11 cellular contexts compared by ENCODE assay signal in the genomic region with DNA sequence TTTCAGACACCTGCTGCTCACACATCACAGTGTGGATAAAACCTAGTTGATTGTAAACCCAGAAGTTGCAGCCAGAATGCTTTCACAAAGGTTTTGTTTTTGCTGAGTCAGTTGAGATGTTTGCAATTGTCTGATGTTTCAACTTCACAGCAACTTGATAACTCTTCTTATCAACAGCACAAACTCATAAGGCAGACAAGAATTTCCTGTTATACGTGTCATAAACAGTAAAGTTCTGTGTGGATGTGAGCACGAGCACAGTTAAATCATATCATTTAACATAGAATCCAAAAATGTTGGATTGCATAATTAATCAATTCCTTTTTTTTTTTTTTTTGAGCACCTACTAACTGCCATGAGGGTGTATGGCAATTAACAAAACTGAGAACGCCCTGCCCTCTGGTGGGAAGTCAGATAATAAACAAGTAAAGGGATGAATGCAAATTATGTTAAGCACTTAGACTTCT.
DNase-seq lines count a peak whose midpoint lies in the region; ATAC-seq and TF ChIP-seq lines count a peak whose summit lies in the region.
"Had no signal": no experiment of that assay in that cellular context is flagged by ENCODE, and none has a peak within 500 bp of the region (broad histone marks: within the 10 kb centered on the region; RNA-seq: fewer than 3 reads in every experiment).

No MANE protein-coding gene starts in this region.

- H2AFZ ChIP-seq in osteoblast (ENCODE audit: low read length) (no peak overlapping the region), Karpas-422 (ENCODE audit: low read length) (no peak overlapping the region)

- peaks cover 2% of the 10 kb centered on the region for H3K9me3 Mint-ChIP-seq in chondrocyte (ENCODE audit: low read depth)
- H3K9me3 Mint-ChIP-seq: dendritic cell treated with granulocyte-macrophage colony-stimulating factor and Interleukin-4, amounts not matched to agents 40 ng/mL and 50 ng/mL, for 4 days had no signal

- H3K36me3 Mint-ChIP-seq in chondrocyte (ENCODE audit: low read depth): no peaks in the 10 kb centered on the region
- H3K36me3 Mint-ChIP-seq: T-cell had no signal

- peaks cover 13% of the 10 kb centered on the region for H3K4me1 Mint-ChIP-seq in chondrocyte (ENCODE audit: low read depth)
- H3K4me1 Mint-ChIP-seq: T-cell had no signal

- H3K27me3 ChIP-seq in osteoblast (ENCODE audit: insufficient read depth, low read length): no peaks in the 10 kb centered on the region
- H3K27me3 ChIP-seq in Karpas-422 (ENCODE audit: low read length): no peaks in the 10 kb centered on the region

- no peak for ATAC-seq in HG02588 (IDR thresholded peaks at IDR 0.05; ENCODE audit: unreplicated experiment)
- ATAC-seq: T-cell had no signal

- TF ChIP-seq CTCF in chondrocyte (IDR thresholded peaks at IDR 0.05) (peak; percentile 84), osteoblast (IDR thresholded peaks at IDR 0.05; ENCODE audit: extremely low read depth, low read depth, low read length) (peak; percentile 43)

- H3K4me2 ChIP-seq in osteoblast (ENCODE audit: insufficient read depth, low read length) (no peak overlapping the region), Karpas-422 (ENCODE audit: low read depth, low read length, poor library complexity, severe bottlenecking) (no peak overlapping the region)

- no peaks in the 10 kb centered on the region for H3K27me3 Mint-ChIP-seq in chondrocyte (ENCODE audit: low read depth)
- H3K27me3 Mint-ChIP-seq: dendritic cell treated with granulocyte-macrophage colony-stimulating factor and Interleukin-4, amounts not matched to agents 40 ng/mL and 50 ng/mL, for 4 days had no signal

- H3K4me3 ChIP-seq in osteoblast (ENCODE audit: insufficient read depth, low read length): no peak overlapping the region
- no peak overlapping the region for H3K4me3 ChIP-seq in Karpas-422 (ENCODE audit: low read length)
- H3K4me3 ChIP-seq: prostate gland had no signal

- no peaks in the 10 kb centered on the region; the same call in 1 of the 2 replicates for H3K9me2 ChIP-seq in Karpas-422 (replicated peaks; ENCODE audit: insufficient read depth, low read length)

- no peak overlapping the region for H3K27ac ChIP-seq in osteoblast (ENCODE audit: low read depth, low read length)
- H3K27ac ChIP-seq in Karpas-422 (ENCODE audit: low read length): no peak overlapping the region
- H3K27ac ChIP-seq: prostate gland had no signal

- H3K79me2 ChIP-seq in osteoblast (ENCODE audit: insufficient read depth, low read length) (no peaks in the 10 kb centered on the region), Karpas-422 (ENCODE audit: low read length) (no peaks in the 10 kb centered on the region)

- H3K4me3 Mint-ChIP-seq in chondrocyte (ENCODE audit: unreplicated experiment): no peak overlapping the region
- H3K4me3 Mint-ChIP-seq: dendritic cell treated with granulocyte-macrophage colony-stimulating factor and Interleukin-4, amounts not matched to agents 40 ng/mL and 50 ng/mL, for 4 days; T-cell had no signal

- no peak overlapping the region for H3K9ac ChIP-seq in Karpas-422 (ENCODE audit: low read length)

- H3K4me1 ChIP-seq in osteoblast (ENCODE audit: insufficient read depth, low read length) (no peaks in the 10 kb centered on the region), Karpas-422 (ENCODE audit: low read length) (no peaks in the 10 kb centered on the region)
- H3K4me1 ChIP-seq: prostate gland had no signal

- DNase-seq in NCI-H524 (lab: John Stamatoyannopoulos, UW): peak; percentile 10 to 24
- no peak for DNase-seq in NCI-H524 treated with DMSO at 0.1 percent for 48 hours (lab: John Stamatoyannopoulos, UW)
- peak; percentile 68 for DNase-seq in NCI-H226
- DNase-seq in chondrocyte (ENCODE audit: low spot score): no peak
- no peak for DNase-seq in osteoblast (ENCODE audit: insufficient read length, low spot score, missing footprints)
- DNase-seq in Karpas-422: no peak
- no peak for DNase-seq in activated CD4-positive, alpha-beta T cell treated with anti-CD3 and anti-CD28 coated beads for 1 hour

- H4K20me1 ChIP-seq in osteoblast (ENCODE audit: insufficient read depth, low read length) (no peaks in the 10 kb centered on the region), Karpas-422 (ENCODE audit: insufficient read depth, low read depth, low read length) (no peaks in the 10 kb centered on the region)

- H3K9me3 ChIP-seq in osteoblast (ENCODE audit: low read depth, low read length): no peaks in the 10 kb centered on the region
- H3K9me3 ChIP-seq in Karpas-422 (ENCODE audit: low read length): peaks cover 14% of the 10 kb centered on the region; the same call in 1 of the 2 replicates
- H3K9me3 ChIP-seq: prostate gland had no signal

- H3K36me3 ChIP-seq in osteoblast (ENCODE audit: insufficient read depth, low read length) (no peaks in the 10 kb centered on the region), Karpas-422 (ENCODE audit: insufficient read depth, low read length) (no peaks in the 10 kb centered on the region)
- H3K36me3 ChIP-seq: prostate gland had no signal

- H3K27ac Mint-ChIP-seq in chondrocyte (ENCODE audit: unreplicated experiment): no peak overlapping the region
- H3K27ac Mint-ChIP-seq: dendritic cell treated with granulocyte-macrophage colony-stimulating factor and Interleukin-4, amounts not matched to agents 40 ng/mL and 50 ng/mL, for 4 days; T-cell had no signal

Comparison
In these comparisons a context has a peak if more than half of its experiments do, and no peak if none do; other contexts are left out.
1. DNase-seq: peak in NCI-H524 (2 of 2) and NCI-H226 (single experiment); none in NCI-H524 treated with DMSO at 0.1 percent for 48 hours (single experiment), chondrocyte (single experiment), osteoblast (single experiment), Karpas-422 (single experiment) and activated CD4-positive, alpha-beta T cell treated with anti-CD3 and anti-CD28 coated beads for 1 hour (single experiment).